ENCODE assay signal across 2 cellular contexts in the genomic region with DNA sequence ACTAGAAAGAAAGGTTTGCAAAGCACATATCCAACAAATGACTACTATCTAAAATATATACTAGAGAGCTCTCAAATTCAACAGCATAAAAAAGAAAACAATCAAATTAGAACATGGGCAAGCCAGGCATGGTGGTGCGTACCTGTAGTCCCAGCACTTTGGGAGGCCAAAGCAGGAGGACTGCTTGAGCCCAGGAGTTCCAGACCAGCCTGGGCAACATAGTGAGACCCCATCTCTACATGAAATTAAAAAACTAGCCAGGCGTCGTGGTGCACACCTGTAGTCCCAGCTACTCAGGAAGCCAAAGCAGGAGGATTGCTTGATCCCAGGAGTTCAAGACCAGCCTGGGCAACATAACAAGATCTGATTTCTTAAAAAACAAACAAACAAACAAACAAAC.
TF ChIP-seq lines count a peak whose summit lies in the region.

No MANE protein-coding gene starts in this region.

TF ChIP-seq in K562, 482 proteins besides CTCF, POLR2A, EP300 and RAD21:
- TF ChIP-seq ZNF121 (CRISPR knock-in tag; conservative IDR thresholded peaks at IDR 0.05), result peak; percentile 85

TF ChIP-seq in HepG2, 621 proteins besides CTCF, POLR2A, EP300 and RAD21:
- peak; percentile 80 for TF ChIP-seq ZNF121 (CRISPR knock-in tag; IDR thresholded peaks at IDR 0.05)
